ENCODE assay signal across 2 cellular contexts in the genomic region with DNA sequence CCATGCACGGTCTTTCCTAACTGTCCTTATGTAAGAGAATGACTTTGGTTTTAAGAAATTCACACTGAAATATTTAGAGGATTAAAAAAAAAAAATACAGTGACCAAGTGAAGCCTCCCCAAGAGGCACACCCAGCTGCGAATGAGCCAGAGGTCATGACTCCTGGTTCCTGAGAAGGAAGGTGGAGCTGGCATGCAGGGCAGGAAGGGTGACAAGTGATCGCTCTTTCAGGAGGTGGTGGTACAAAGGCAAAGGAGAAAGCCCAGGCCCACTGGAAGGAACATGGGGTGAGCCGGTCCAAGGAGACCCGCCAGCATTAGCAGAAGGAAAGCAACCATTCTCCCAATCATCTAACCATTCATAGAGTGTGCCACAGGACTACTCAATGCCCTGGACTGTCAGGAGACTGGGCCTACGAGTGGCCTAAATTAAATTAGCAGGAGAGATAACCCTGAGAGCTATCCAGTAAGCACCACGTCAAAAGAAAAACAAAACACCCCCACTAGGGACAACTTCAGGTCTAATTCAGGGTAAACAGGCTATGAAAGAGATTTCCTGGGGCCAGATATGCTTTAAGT.
TF ChIP-seq lines count a peak whose summit lies in the region.

No MANE protein-coding gene starts in this region.

TF ChIP-seq in HEK293, 187 proteins besides CTCF, POLR2A, EP300 and RAD21:
- no peak for TF ChIP-seq ZNF433 (tag by site-specific recombination; IDR thresholded peaks at IDR 0.05; ENCODE audit: low read depth)
- TF ChIP-seq, protein P1, sequence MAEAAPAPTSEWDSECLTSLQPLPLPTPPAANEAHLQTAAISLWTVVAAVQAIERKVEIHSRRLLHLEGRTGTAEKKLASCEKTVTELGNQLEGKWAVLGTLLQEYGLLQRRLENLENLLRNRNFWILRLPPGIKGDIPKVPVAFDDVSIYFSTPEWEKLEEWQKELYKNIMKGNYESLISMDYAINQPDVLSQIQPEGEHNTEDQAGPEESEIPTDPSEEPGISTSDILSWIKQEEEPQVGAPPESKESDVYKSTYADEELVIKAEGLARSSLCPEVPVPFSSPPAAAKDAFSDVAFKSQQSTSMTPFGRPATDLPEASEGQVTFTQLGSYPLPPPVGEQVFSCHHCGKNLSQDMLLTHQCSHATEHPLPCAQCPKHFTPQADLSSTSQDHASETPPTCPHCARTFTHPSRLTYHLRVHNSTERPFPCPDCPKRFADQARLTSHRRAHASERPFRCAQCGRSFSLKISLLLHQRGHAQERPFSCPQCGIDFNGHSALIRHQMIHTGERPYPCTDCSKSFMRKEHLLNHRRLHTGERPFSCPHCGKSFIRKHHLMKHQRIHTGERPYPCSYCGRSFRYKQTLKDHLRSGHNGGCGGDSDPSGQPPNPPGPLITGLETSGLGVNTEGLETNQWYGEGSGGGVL (tag by site-specific recombination; IDR thresholded peaks at IDR 0.05) = no peak
- TF ChIP-seq TRIM28 (IDR thresholded peaks at IDR 0.05; ENCODE audit: borderline replicate concordance, low read length) = peak; percentile 31; the same call in 1 of the 2 replicates
- TF ChIP-seq YY1 (tag by site-specific recombination; IDR thresholded peaks at IDR 0.05) = no peak

TF ChIP-seq in K562, 482 proteins besides CTCF, POLR2A, EP300 and RAD21:
- TF ChIP-seq MAFG (tag; conservative IDR thresholded peaks at IDR 0.05) = no peak
- no peak for TF ChIP-seq TEAD4 (IDR thresholded peaks at IDR 0.05; ENCODE audit: low read length)
- TF ChIP-seq TEAD4 (CRISPR knock-in tag; IDR thresholded peaks at IDR 0.05; ENCODE audit: borderline replicate concordance) = no peak
- no peak for TF ChIP-seq ERF (CRISPR knock-in tag; IDR thresholded peaks at IDR 0.05)
